In genomic region chrX:153651540-153652079, GRCh38 we compare ENCODE assay signal across 13 cellular contexts. TPM values are rescaled to one million over a fixed set of nuclear protein-coding genes. Genes with fewer than 3 reads are reported as not detected.
DNase-seq lines count a peak whose midpoint lies in the region; ATAC-seq and TF ChIP-seq lines count a peak whose summit lies in the region.
"Had no signal": no experiment of that assay in that cellular context is flagged by ENCODE, and none has a peak within 500 bp of the region (broad histone marks: within the 10 kb centered on the region; RNA-seq: fewer than 3 reads in every experiment).

No MANE protein-coding gene starts in this region.

- TF ChIP-seq RAD21 in IMR-90 (IDR thresholded peaks at IDR 0.05; ENCODE audit: low read length): no peak

- H3K27ac ChIP-seq in IMR-90 (ENCODE audit: insufficient read depth, low read length): no peak overlapping the region
- H3K27ac ChIP-seq: epithelial cell of prostate, Peyer's patch had no signal

- H3K18ac ChIP-seq in IMR-90 (ENCODE audit: low read depth, low read length): no peak overlapping the region

- no peak overlapping the region for H3K9ac ChIP-seq in IMR-90 (ENCODE audit: low read depth, low read length)

- no peak overlapping the region for H4K91ac ChIP-seq in IMR-90 (ENCODE audit: insufficient read depth, low read depth, low read length)

- no TSS peak for BruUV-seq in IMR-90 (replicated peaks; lab: Mats Ljungman, UMichigan)

- no peak for TF ChIP-seq POLR2A in IMR-90 (IDR thresholded peaks at IDR 0.05; ENCODE audit: low read depth, low read length)

- peaks cover 3% of the 10 kb centered on the region; the same call in 1 of the 2 replicates for H3K9me3 ChIP-seq in IMR-90 (ENCODE audit: control insufficient read depth, insufficient read depth, low read length)
- H3K9me3 ChIP-seq: Peyer's patch had no signal

- no peaks in the 10 kb centered on the region for H3K4me1 Mint-ChIP-seq in activated CD8-positive, alpha-beta memory T cell treated with anti-CD3 and anti-CD28 coated beads, Interleukin-2, amount 10 ng/mL, durations not matched to agents 7 days and 5 days

- no peak overlapping the region for H3K4ac ChIP-seq in IMR-90 (ENCODE audit: low read depth, low read length)

- dilution Hi-C loops in IMR-90 (cut with HindIII; ENCODE audit: low sequenced_read_pairs, unreplicated experiment): no loop called here

- H3K9me3 Mint-ChIP-seq in activated CD8-positive, alpha-beta memory T cell treated with anti-CD3 and anti-CD28 coated beads, Interleukin-2, amount 10 ng/mL, durations not matched to agents 7 days and 5 days (ENCODE audit: low read depth): no peaks in the 10 kb centered on the region

- H3K4me1 ChIP-seq in IMR-90 (ENCODE audit: control insufficient read depth, insufficient read depth, low read length): no peaks in the 10 kb centered on the region

- H3K4me3 Mint-ChIP-seq in activated CD8-positive, alpha-beta memory T cell treated with anti-CD3 and anti-CD28 coated beads, Interleukin-2, amount 10 ng/mL, durations not matched to agents 7 days and 5 days: no peak overlapping the region

- no peak overlapping the region for H2AK5ac ChIP-seq in IMR-90 (ENCODE audit: low read depth, low read length)

- peaks cover 20% of the 10 kb centered on the region; the same call in 1 of the 2 replicates for H3K27me3 ChIP-seq in IMR-90 (ENCODE audit: control insufficient read depth, insufficient read depth, low read length)
- H3K27me3 ChIP-seq: Peyer's patch had no signal

- peaks cover 10% of the 10 kb centered on the region for H3K27me3 Mint-ChIP-seq in activated CD8-positive, alpha-beta memory T cell treated with anti-CD3 and anti-CD28 coated beads, Interleukin-2, amount 10 ng/mL, durations not matched to agents 7 days and 5 days

- no peak overlapping the region for H3K4me2 ChIP-seq in IMR-90 (ENCODE audit: low read depth, low read length)

- WGBS in IMR-90 (ENCODE audit: extremely low coverage in 2 of 2, insufficient read length in 1 of 2), 2 experiments: 64% methylated on average over 3 of the region's 9 CpGs; no CpG with 5 or more reads in 1 of the 2 experiments

- no peaks in the 10 kb centered on the region for H4K20me1 ChIP-seq in IMR-90 (ENCODE audit: insufficient read depth, low read length)

- no peak overlapping the region for H2BK120ac ChIP-seq in IMR-90 (ENCODE audit: low read depth, low read length)

- H3K56ac ChIP-seq in IMR-90 (ENCODE audit: extremely low read depth, insufficient read depth, low read length): no peak overlapping the region

- H4K5ac ChIP-seq in IMR-90 (ENCODE audit: low read depth, low read length): no peak overlapping the region

- no peak overlapping the region for H2BK15ac ChIP-seq in IMR-90 (ENCODE audit: low read depth, low read length)

- no peak overlapping the region for H2AK9ac ChIP-seq in IMR-90 (replicated peaks; ENCODE audit: low read depth, low read length, poor library complexity)

- H3K4me3 ChIP-seq in IMR-90 (ENCODE audit: insufficient read depth, low read depth, low read length) (no peak overlapping the region), cardiac fibroblast (replicated peaks in 1 of 2; ENCODE audit: low read depth in 2 of 2, low read length in 2 of 2) (no peak overlapping the region)
- H3K4me3 ChIP-seq: Peyer's patch had no signal

- H3K36me3 Mint-ChIP-seq in activated CD8-positive, alpha-beta memory T cell treated with anti-CD3 and anti-CD28 coated beads, Interleukin-2, amount 10 ng/mL, durations not matched to agents 7 days and 5 days: no peaks in the 10 kb centered on the region

- CTCF ChIA-PET in activated CD8-positive, alpha-beta memory T cell treated with anti-CD3 and anti-CD28 coated beads, Interleukin-2, amount 10 ng/mL, durations not matched to agents 7 days and 5 days (lab: Charles Lee): interaction anchor here (1.0 to 2.0 kb wide), 3 partner anchors 11 to 104 kb away, joined by 3 to 12 read pairs (median 3); no protein-coding TSS in a partner anchor
- CTCF ChIA-PET in IMR-90 (lab: Yijun Ruan, JAX): interaction anchor here (0.9 kb wide), 1 partner anchor 102 kb away, joined by 5 read pairs; no protein-coding TSS in a partner anchor

- POLR2A ChIA-PET in IMR-90 (lab: Charles Lee; ENCODE audit: unreplicated experiment): no interaction called here

- peak; percentile 13 for DNase-seq in activated CD8-positive, alpha-beta memory T cell treated with anti-CD3 and anti-CD28 coated beads, Interleukin-2, amount 50 U/mL, for 4 hours
- DNase-seq in activated CD8-positive, alpha-beta memory T cell treated with anti-CD3 and anti-CD28 coated beads, Interleukin-2, amount 10 ng/mL, durations not matched to agents 7 days and 5 days: no peak
- no peak for DNase-seq in IMR-90
- DNase-seq in cardiac fibroblast (ENCODE audit: low read depth in 2 of 2): no peak
- peak; percentile 62 for DNase-seq in posterior vena cava (ENCODE audit: low spot score)
- no peak for DNase-seq in superior temporal gyrus (ENCODE audit: extremely low spot score)
- DNase-seq: COR-L47; stimulated activated CD4-positive, alpha-beta T cell treated with anti-CD3 and anti-CD28 coated beads, Interleukin-1b, Interleukin-23, amount 100 ng/mL, for 48 hours had no signal

- H2BK5ac ChIP-seq in IMR-90 (ENCODE audit: low read depth, low read length, poor library complexity, severe bottlenecking): no peak overlapping the region

- H3K27ac Mint-ChIP-seq in activated CD8-positive, alpha-beta memory T cell treated with anti-CD3 and anti-CD28 coated beads, Interleukin-2, amount 10 ng/mL, durations not matched to agents 7 days and 5 days: no peak overlapping the region

- in situ Hi-C loops in IMR-90 (cut with MboI; ENCODE audit: low sequenced_read_pairs): loop anchor here (25.0 kb wide), 1 partner anchor 689 kb away; no protein-coding TSS in a partner anchor

- no peak overlapping the region for H3K14ac ChIP-seq in IMR-90 (replicated peaks; ENCODE audit: low read depth, low read length)

- TF ChIP-seq CTCF in IMR-90 (conservative IDR thresholded peaks at IDR 0.05; ENCODE audit: low read depth, low read length) (0 out of 2 replicates have a peak, but pooled peaks have one; percentile 14), cardiac fibroblast (IDR thresholded peaks at IDR 0.05; ENCODE audit: low read depth, low read length) (peak; percentile 29)

- intact Hi-C loops in IMR-90 (cut with micrococcal nuclease) (no loop called here), posterior vena cava (cut with DNase I) (no loop called here)

- no peak overlapping the region for H2AFZ ChIP-seq in IMR-90 (replicated peaks; ENCODE audit: low read length, poor library complexity)

- no peak overlapping the region for H3K23ac ChIP-seq in IMR-90 (ENCODE audit: low read depth, low read length)

- no peak overlapping the region for H4K8ac ChIP-seq in IMR-90 (ENCODE audit: low read depth in 2 of 2, low read length in 2 of 2)

- no peak overlapping the region for H2BK20ac ChIP-seq in IMR-90 (ENCODE audit: low read depth, low read length)

- H3K36me3 ChIP-seq in IMR-90 (ENCODE audit: control insufficient read depth, insufficient read depth, low read length): no peaks in the 10 kb centered on the region
- H3K36me3 ChIP-seq: Peyer's patch had no signal

- no peaks in the 10 kb centered on the region for H3K79me1 ChIP-seq in IMR-90 (ENCODE audit: low read depth in 1 of 2, low read length in 2 of 2)

- no peak for ATAC-seq in activated CD8-positive, alpha-beta memory T cell treated with anti-CD3 and anti-CD28 coated beads, Interleukin-2, amount 10 ng/mL, durations not matched to agents 7 days and 5 days
- ATAC-seq in IMR-90 (ENCODE audit: low read depth): peak; percentile 21; the same call in 1 of the 2 replicates
- no peak for ATAC-seq in GM21526 (IDR thresholded peaks at IDR 0.05; ENCODE audit: low FRiP score, unreplicated experiment)
- no peak for ATAC-seq in GM18517 (IDR thresholded peaks at IDR 0.05; ENCODE audit: unreplicated experiment)

- H3K9me1 ChIP-seq in IMR-90 (ENCODE audit: insufficient read depth, low read length): no peaks in the 10 kb centered on the region

TF ChIP-seq in IMR-90, 13 proteins besides CTCF, POLR2A, EP300 and RAD21 (continues in another document):
- no peak for TF ChIP-seq MXI1 (IDR thresholded peaks at IDR 0.05; ENCODE audit: borderline replicate concordance, low read depth, low read length)

RNA-seq across cellular contexts. Expression of gene DUSP9, which starts 4.6 kb away (rescaled TPM):
- under 1 TPM in 1 of 2 experiments, not detected in 1; 0.09 TPM for total RNA-seq in activated CD8-positive, alpha-beta memory T cell treated with anti-CD3 and anti-CD28 coated beads, Interleukin-2, amount 10 ng/mL, durations not matched to agents 7 days and 5 days
- total RNA-seq in IMR-90 (2012; rRNA removed) (under 0.01 TPM in 2 replicates), posterior vena cava (not detected)
- polyA plus RNA-seq in IMR-90 (2012; rRNA removed): 0.09 and 0.16 TPM in 2 replicates
- polyA plus RNA-seq in IMR-90 (2012; cell fraction: cytosol; rRNA removed): 0.05 and 0.20 TPM in 2 replicates
- 0.05 and 0.16 TPM in 2 replicates for polyA plus RNA-seq in IMR-90 (2012; cell fraction: nucleus; rRNA removed; ENCODE audit: low replicate concordance)
- total RNA-seq: Peyer's patch had no signal

RNA-seq across cellular contexts. Expression of gene PNCK, which starts 22.0 kb away (rescaled TPM):
- not detected for total RNA-seq in activated CD8-positive, alpha-beta memory T cell treated with anti-CD3 and anti-CD28 coated beads, Interleukin-2, amount 10 ng/mL, durations not matched to agents 7 days and 5 days
- total RNA-seq in IMR-90 (2012; rRNA removed): 0.18 TPM in 1 of 2 replicates, not detected in the other
- polyA plus RNA-seq in IMR-90 (2012; rRNA removed): 0.13 and 0.22 TPM in 2 replicates
- 0.22 TPM in 2 replicates for polyA plus RNA-seq in IMR-90 (2012; cell fraction: cytosol; rRNA removed)
- 2.2 and 2.5 TPM in 2 replicates for polyA plus RNA-seq in IMR-90 (2012; cell fraction: nucleus; rRNA removed; ENCODE audit: low replicate concordance)
- total RNA-seq in posterior vena cava: 10 to 100 TPM; 41.1 to 58.9 TPM
- total RNA-seq: lung microvascular endothelial cell had no signal

RNA-seq across cellular contexts. Expression of gene SLC6A8, which starts 36.1 kb away (rescaled TPM):
- 1 to 10 TPM in 1 of 2 experiments, under 1 TPM in 1; 0.93 to 1.1 TPM for total RNA-seq in activated CD8-positive, alpha-beta memory T cell treated with anti-CD3 and anti-CD28 coated beads, Interleukin-2, amount 10 ng/mL, durations not matched to agents 7 days and 5 days
- 6.7 and 7.2 TPM in 2 replicates for total RNA-seq in IMR-90 (2012; rRNA removed)
- 21.1 and 25.5 TPM in 2 replicates for polyA plus RNA-seq in IMR-90 (2012; rRNA removed)
- 15.6 and 31.1 TPM in 2 replicates for polyA plus RNA-seq in IMR-90 (2012; cell fraction: cytosol; rRNA removed)
- polyA plus RNA-seq in IMR-90 (2012; cell fraction: nucleus; rRNA removed; ENCODE audit: low replicate concordance): 48.5 and 108 TPM in 2 replicates
- total RNA-seq in posterior vena cava: 10 to 100 TPM; 33.5 to 42.3 TPM

RNA-seq across cellular contexts. Expression of gene CCNQ, which starts 52.7 kb away (rescaled TPM):
- 10 to 100 TPM; 17.5 to 24.7 TPM for total RNA-seq in activated CD8-positive, alpha-beta memory T cell treated with anti-CD3 and anti-CD28 coated beads, Interleukin-2, amount 10 ng/mL, durations not matched to agents 7 days and 5 days
- total RNA-seq in IMR-90 (2012; rRNA removed) (26.9 and 27.6 TPM in 2 replicates), posterior vena cava (10 to 100 TPM; 15.8 to 21.7 TPM)
- 35.2 and 39.1 TPM in 2 replicates for polyA plus RNA-seq in IMR-90 (2012; rRNA removed)
- 23.9 and 50.9 TPM in 2 replicates for polyA plus RNA-seq in IMR-90 (2012; cell fraction: cytosol; rRNA removed)
- 15.4 and 26.3 TPM in 2 replicates for polyA plus RNA-seq in IMR-90 (2012; cell fraction: nucleus; rRNA removed; ENCODE audit: low replicate concordance)

Comparison
In these comparisons a context has a peak if more than half of its experiments do, and no peak if none do; other contexts are left out.
1. DNase-seq: peak in activated CD8-positive, alpha-beta memory T cell treated with anti-CD3 and anti-CD28 coated beads, Interleukin-2, amount 50 U/mL, for 4 hours (single experiment) and posterior vena cava (single experiment); none in activated CD8-positive, alpha-beta memory T cell treated with anti-CD3 and anti-CD28 coated beads, Interleukin-2, amount 10 ng/mL, durations not matched to agents 7 days and 5 days (single experiment), IMR-90 (single experiment), cardiac fibroblast (0 of 2) and superior temporal gyrus (single experiment).
2. RNA of gene PNCK, which starts 22.0 kb away (total RNA-seq): 41.1 to 58.9 TPM in posterior vena cava; 0.18 TPM in IMR-90 and not detected in activated CD8-positive, alpha-beta memory T cell treated with anti-CD3 and anti-CD28 coated beads, Interleukin-2, amount 10 ng/mL, durations not matched to agents 7 days and 5 days; every median in the first group is over 10 times any median in the second.